8 cellular contexts compared by ENCODE assay signal in the genomic region with DNA sequence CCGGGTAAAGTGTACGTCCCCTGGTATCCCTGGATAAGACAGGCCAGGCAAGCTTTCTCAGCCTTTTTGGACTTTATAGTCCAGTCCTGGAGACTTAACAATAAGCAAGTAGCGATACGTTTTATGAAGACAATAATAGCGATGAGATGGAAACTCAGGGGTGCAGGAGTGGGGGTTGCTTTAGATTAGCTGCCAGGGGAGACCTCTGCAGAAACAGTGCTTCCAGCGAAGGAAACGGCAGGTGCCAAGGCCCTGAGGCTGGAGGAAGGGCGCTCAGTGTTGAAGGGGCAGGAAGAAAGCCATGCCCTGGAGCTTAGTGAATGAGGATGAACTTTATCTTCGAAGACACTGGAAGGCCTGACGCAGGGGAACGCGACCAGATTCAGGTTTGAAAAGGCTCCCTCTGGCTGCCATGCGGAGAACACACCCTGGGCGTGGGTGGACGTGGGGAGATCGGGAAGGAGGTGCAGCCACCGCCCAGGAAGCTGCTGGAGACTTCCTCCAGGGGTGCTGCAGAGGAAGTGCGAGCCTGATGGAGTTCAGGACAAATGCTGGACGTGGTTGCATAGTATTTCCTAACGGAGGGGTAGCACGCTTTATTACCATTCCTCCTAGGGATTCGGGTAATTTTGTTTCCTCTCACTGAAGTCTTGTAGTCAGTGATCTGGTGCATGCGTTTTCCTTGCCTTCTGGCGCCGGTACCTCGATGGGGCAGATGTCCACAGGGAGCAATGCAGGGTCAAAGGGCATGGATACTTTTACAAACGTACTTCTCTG. TPM values are rescaled to one million over a fixed set of nuclear protein-coding genes. Genes with fewer than 3 reads are reported as not detected.
A peak's percentile ranks its signal among the peaks of the same experiment; 100 is the strongest.
DNase-seq lines count a peak whose midpoint lies in the region; ATAC-seq and TF ChIP-seq lines count a peak whose summit lies in the region.

No MANE protein-coding gene starts in this region.

- H3F3A ChIP-seq in SU-DHL-6 (ENCODE audit: insufficient read depth): peaks cover 27% of the 10 kb centered on the region

- H3K4me3 ChIP-seq in SU-DHL-6 (ENCODE audit: insufficient read depth, low read length, poor library complexity, severe bottlenecking) (no peak overlapping the region), breast epithelium (peak overlapping the region; percentile 46 to 75 (median 56))

- H3K9me3 ChIP-seq in SU-DHL-6 (ENCODE audit: insufficient read depth, low read length) (no peaks in the 10 kb centered on the region), breast epithelium (no peaks in the 10 kb centered on the region)

- peak overlapping the region; percentile 21 for H2AFZ ChIP-seq in SU-DHL-6 (ENCODE audit: low read depth, low read length, severe bottlenecking)

- H3K9ac ChIP-seq in SU-DHL-6 (ENCODE audit: low read length): peak overlapping the region; percentile 67; the same call in 1 of the 2 replicates

- no peaks in the 10 kb centered on the region for H3K27me3 ChIP-seq in SU-DHL-6 (ENCODE audit: low read length)
- H3K27me3 ChIP-seq in breast epithelium: no peaks in the 10 kb centered on the region

- H3K9me2 ChIP-seq in SU-DHL-6 (replicated peaks; ENCODE audit: insufficient read depth, low read length): no peaks in the 10 kb centered on the region

- H4K20me1 ChIP-seq in SU-DHL-6 (ENCODE audit: low read depth, low read length): no peaks in the 10 kb centered on the region

- no peak for TF ChIP-seq POLR2A in breast epithelium (IDR thresholded peaks at IDR 0.05)

- H3K36me3 ChIP-seq in SU-DHL-6 (ENCODE audit: low read length): no peaks in the 10 kb centered on the region
- no peaks in the 10 kb centered on the region for H3K36me3 ChIP-seq in breast epithelium

- DNase-seq in breast epithelium (ENCODE audit: low spot score in 2 of 2) (peak; percentile 92 to 93), islet precursor cell (peak; percentile 98), NCI-H524 (lab: John Stamatoyannopoulos, UW) (no peak), SIG-M5 treated with dmso at 0.1 percent for 504 hours (lab: John Stamatoyannopoulos, UW; ENCODE audit: unreplicated experiment) (no peak)
- peak; percentile 82 to 85 for DNase-seq in stimulated activated CD4-positive, alpha-beta T cell treated with anti-CD3 and anti-CD28 coated beads, Interleukin-15, amount 100 ng/mL, for 48 hours (ENCODE audit: low read depth in 2 of 2)

- intact Hi-C loops in breast epithelium (cut with DNase I; ENCODE audit: low total_unique reads): no loop called here

- H3K27ac ChIP-seq in SU-DHL-6 (ENCODE audit: low read depth, low read length): peak overlapping the region; percentile 86
- H3K27ac ChIP-seq in breast epithelium: peak overlapping the region; percentile 97 to 98

- TF ChIP-seq CTCF in SU-DHL-6 (IDR thresholded peaks at IDR 0.05; ENCODE audit: insufficient read depth, low read length, poor library complexity, severe bottlenecking) (peak; percentile 64), breast epithelium (IDR thresholded peaks at IDR 0.05) (peak; percentile 92 to 95 (median 93))

- peak overlapping the region; percentile 80 for H3K4me2 ChIP-seq in SU-DHL-6 (ENCODE audit: low read depth, low read length, poor library complexity, severe bottlenecking)

- no peaks in the 10 kb centered on the region for H3K79me2 ChIP-seq in SU-DHL-6 (ENCODE audit: insufficient read depth, low read length)

- H3K4me1 ChIP-seq in breast epithelium: peaks cover 0 to 2% of the 10 kb centered on the region in 2 donors

- ATAC-seq in GM18519 (IDR thresholded peaks at IDR 0.05; ENCODE audit: low FRiP score, unreplicated experiment) (peak; percentile 25), HG03025 (IDR thresholded peaks at IDR 0.05; ENCODE audit: low FRiP score, unreplicated experiment) (peak; percentile 45)

RNA-seq across cellular contexts. Expression of a gene that starts 26.1 kb away (rescaled TPM):
- total RNA-seq in breast epithelium: 1,000 to 10,000 TPM; 1,552 to 1,797 (median 1,598) TPM

RNA-seq across cellular contexts. Expression of a gene that starts 48.4 kb away (rescaled TPM):
- total RNA-seq in breast epithelium: 10 to 100 TPM in 2 of 3 donors, 1 to 10 TPM in 1; 9.8 to 17.0 (median 13.8) TPM

RNA-seq across cellular contexts. Expression of a gene that starts 52.9 kb away (rescaled TPM):
- 1 to 10 TPM; 4.3 to 6.7 (median 5.0) TPM for total RNA-seq in breast epithelium

Comparison
In these comparisons a context has a peak if more than half of its experiments do, and no peak if none do; other contexts are left out.
1. DNase-seq: peak in breast epithelium (2 of 2), islet precursor cell (single experiment) and stimulated activated CD4-positive, alpha-beta T cell treated with anti-CD3 and anti-CD28 coated beads, Interleukin-15, amount 100 ng/mL, for 48 hours (2 of 2); none in NCI-H524 (0 of 2) and SIG-M5 treated with dmso at 0.1 percent for 504 hours (single experiment).